Comparison of ENCODE assay signal across 8 cellular contexts in genomic region chr11:61733120-61733978, GRCh38. TPM values are rescaled to one million over a fixed set of nuclear protein-coding genes. Genes with fewer than 3 reads are reported as not detected.
DNase-seq lines count a peak whose midpoint lies in the region; ATAC-seq, FAIRE-seq and TF ChIP-seq lines count a peak whose summit lies in the region.

No MANE protein-coding gene starts in this region.

- no peaks in the 10 kb centered on the region for H3K36me3 Mint-ChIP-seq in activated naive CD4-positive, alpha-beta T cell treated with anti-CD3 and anti-CD28 coated beads, Interleukin-2, amount 50 U/mL, for 72 hours
- no peaks in the 10 kb centered on the region for H3K36me3 Mint-ChIP-seq in type B pancreatic cell

- H3K4me3 ChIP-seq in NB4 (ENCODE audit: low read depth, low read length) = no peak overlapping the region

- intact Hi-C loops in posterior cingulate gyrus (cut with DNase I) = loop anchor here (1.0 kb wide), 1 partner anchor 53 kb away; the partner anchor contains the start of gene DAGLA

- no peaks in the 10 kb centered on the region for H3K9me3 Mint-ChIP-seq in activated naive CD4-positive, alpha-beta T cell treated with anti-CD3 and anti-CD28 coated beads, Interleukin-2, amount 50 U/mL, for 72 hours
- no peaks in the 10 kb centered on the region for H3K9me3 Mint-ChIP-seq in type B pancreatic cell

- peak overlapping the region in 1 of 2 donors; percentile 90 for H3K27ac Mint-ChIP-seq in activated naive CD4-positive, alpha-beta T cell treated with anti-CD3 and anti-CD28 coated beads, Interleukin-2, amount 50 U/mL, for 72 hours
- H3K27ac Mint-ChIP-seq in type B pancreatic cell = peak overlapping the region; percentile 74

- no peak for TF ChIP-seq POLR2A in H54 (IDR thresholded peaks at IDR 0.05; ENCODE audit: low read depth, low read length)
- TF ChIP-seq POLR2A in NB4 (IDR thresholded peaks at IDR 0.05; ENCODE audit: extremely low read depth, insufficient read length) = no peak

- no peak for FAIRE-seq in H54 (lab: Jason Lieb, UNC)

- H3K4me1 Mint-ChIP-seq in type B pancreatic cell (ENCODE audit: unreplicated experiment) = peaks cover 5% of the 10 kb centered on the region

- H3K27me3 Mint-ChIP-seq in type B pancreatic cell = no peaks in the 10 kb centered on the region

- no peak overlapping the region for H3K4me3 Mint-ChIP-seq in type B pancreatic cell

- peak; percentile 99 for TF ChIP-seq CTCF in NB4 (IDR thresholded peaks at IDR 0.05; ENCODE audit: low read depth, low read length)
- peak; percentile 98 for TF ChIP-seq CTCF in type B pancreatic cell (conservative IDR thresholded peaks at IDR 0.05)

- DNase-seq in Daoy (ENCODE audit: low read depth) = peak; percentile 84
- peak; percentile 86 for DNase-seq in H54 (ENCODE audit: insufficient read length, low spot score)
- DNase-seq in NB4 (ENCODE audit: low read depth) = peak; percentile 81
- peak; percentile 29 for DNase-seq in SKM-1 (lab: John Stamatoyannopoulos, UW; ENCODE audit: unreplicated experiment)
- DNase-seq in activated naive CD4-positive, alpha-beta T cell treated with anti-CD3 and anti-CD28 coated beads, Interleukin-2, amount 50 U/mL, for 72 hours (ENCODE audit: low spot score in 2 of 2) = peak; percentile 74 to 83
- DNase-seq in glomerular visceral epithelial cell (ENCODE audit: extremely low spot score) = peak; percentile 81
- DNase-seq in posterior cingulate gyrus = peak; percentile 82 to 98 (median 91)
- peak; percentile 82 for DNase-seq in type B pancreatic cell (ENCODE audit: extremely low spot score, unreplicated experiment)

- ATAC-seq in activated naive CD4-positive, alpha-beta T cell treated with anti-CD3 and anti-CD28 coated beads, Interleukin-2, amount 50 U/mL, for 72 hours = peak; percentile 94

RNA-seq across cellular contexts. Expression of gene MYRF, which starts 19.1 kb away (rescaled TPM):
- 0.68 and 2.1 TPM in 2 replicates for total RNA-seq in Daoy (2014; rRNA removed; shearing (Covaris generic))
- total RNA-seq in activated naive CD4-positive, alpha-beta T cell treated with anti-CD3 and anti-CD28 coated beads, Interleukin-2, amount 50 U/mL, for 72 hours = 1 to 10 TPM in 1 of 2 donors, under 1 TPM in 1; 0.93 to 1.6 TPM
- 29.6 and 62.1 TPM in 2 replicates for total RNA-seq in type B pancreatic cell (ENCODE audit: low replicate concordance)

RNA-seq across cellular contexts. Expression of gene DAGLA, which starts 53.2 kb away (rescaled TPM):
- 0.65 and 0.91 TPM in 2 replicates for total RNA-seq in Daoy (2014; rRNA removed; shearing (Covaris generic))
- total RNA-seq in activated naive CD4-positive, alpha-beta T cell treated with anti-CD3 and anti-CD28 coated beads, Interleukin-2, amount 50 U/mL, for 72 hours = under 1 TPM in 1 of 2 donors, not detected in 1; 0.19 TPM
- total RNA-seq in type B pancreatic cell (ENCODE audit: low replicate concordance) = 5.5 and 7.8 TPM in 2 replicates

RNA-seq across cellular contexts. Expression of gene TMEM258, which starts 59.0 kb away (rescaled TPM):
- total RNA-seq in Daoy (2014; rRNA removed; shearing (Covaris generic)) = 61.1 and 70.8 TPM in 2 replicates
- 100 to 1,000 TPM; 145 to 153 TPM for total RNA-seq in activated naive CD4-positive, alpha-beta T cell treated with anti-CD3 and anti-CD28 coated beads, Interleukin-2, amount 50 U/mL, for 72 hours
- 158 and 162 TPM in 2 replicates for total RNA-seq in type B pancreatic cell (ENCODE audit: low replicate concordance)

RNA-seq across cellular contexts. Expression of gene FEN1, which starts 59.4 kb away (rescaled TPM):
- total RNA-seq in Daoy (2014; rRNA removed; shearing (Covaris generic)) = 145 and 148 TPM in 2 replicates
- 100 to 1,000 TPM in 1 of 2 donors, 10 to 100 TPM in 1; 80.5 to 104 TPM for total RNA-seq in activated naive CD4-positive, alpha-beta T cell treated with anti-CD3 and anti-CD28 coated beads, Interleukin-2, amount 50 U/mL, for 72 hours
- total RNA-seq in type B pancreatic cell (ENCODE audit: low replicate concordance) = 27.7 and 44.6 TPM in 2 replicates

Comparison
In these comparisons a context has a peak if more than half of its experiments do, and no peak if none do; other contexts are left out.
1. DNase-seq: peak in every context shown above with its lines; median percentile 91 in posterior cingulate gyrus; 86 in H54; 84 in Daoy; 82 in type B pancreatic cell; 81 in NB4; 81 in glomerular visceral epithelial cell; 78 in activated naive CD4-positive, alpha-beta T cell treated with anti-CD3 and anti-CD28 coated beads, Interleukin-2, amount 50 U/mL, for 72 hours; 29 in SKM-1.
2. RNA of gene MYRF, which starts 19.1 kb away (total RNA-seq): 29.6 to 62.1 TPM in type B pancreatic cell; 0.68 to 2.1 TPM in Daoy and 0.93 to 1.6 TPM in activated naive CD4-positive, alpha-beta T cell treated with anti-CD3 and anti-CD28 coated beads, Interleukin-2, amount 50 U/mL, for 72 hours; every median in the first group is over 10 times any median in the second.